1 cellular context compared by ENCODE assay signal in the genomic region with DNA sequence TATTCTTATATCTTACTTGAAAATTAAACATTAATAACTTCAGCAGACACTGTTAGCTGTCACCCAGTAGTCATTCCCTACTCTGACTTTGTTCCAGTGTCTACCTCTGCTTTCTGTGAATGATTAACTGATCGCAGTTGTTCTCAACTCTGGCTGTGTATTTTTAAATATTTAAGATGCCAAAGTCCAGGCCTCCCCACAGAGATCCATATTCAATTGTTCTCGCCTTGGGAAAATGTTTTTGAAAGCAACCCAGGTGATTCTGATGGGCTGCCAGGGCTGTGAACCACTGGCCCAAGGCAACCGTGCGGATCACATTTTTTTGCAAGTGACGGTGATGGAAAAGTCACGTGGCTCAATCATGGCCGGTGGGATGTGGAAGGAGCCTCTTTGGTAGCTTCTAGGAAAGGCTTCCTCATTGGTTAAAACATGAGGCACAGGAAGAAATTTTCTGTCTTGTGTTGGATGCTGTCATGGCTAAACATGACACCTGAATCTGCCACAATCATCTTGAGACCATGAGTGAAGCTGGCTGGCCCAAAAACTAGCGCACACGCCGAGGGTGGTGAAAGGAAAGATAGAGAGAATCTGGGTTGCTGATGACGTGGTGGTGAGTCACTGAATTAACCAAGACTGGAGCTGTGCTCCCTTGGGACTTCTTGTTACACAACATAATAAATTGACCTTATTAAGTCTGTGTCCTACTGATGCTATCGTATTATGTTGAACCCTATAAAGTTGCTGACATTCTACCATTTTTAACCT.
TF ChIP-seq lines count a peak whose summit lies in the region.

No MANE protein-coding gene starts in this region.

TF ChIP-seq in HepG2, 621 proteins besides CTCF, POLR2A, EP300 and RAD21 (continued from another document and continues in another):
- TF ChIP-seq, protein P1, sequence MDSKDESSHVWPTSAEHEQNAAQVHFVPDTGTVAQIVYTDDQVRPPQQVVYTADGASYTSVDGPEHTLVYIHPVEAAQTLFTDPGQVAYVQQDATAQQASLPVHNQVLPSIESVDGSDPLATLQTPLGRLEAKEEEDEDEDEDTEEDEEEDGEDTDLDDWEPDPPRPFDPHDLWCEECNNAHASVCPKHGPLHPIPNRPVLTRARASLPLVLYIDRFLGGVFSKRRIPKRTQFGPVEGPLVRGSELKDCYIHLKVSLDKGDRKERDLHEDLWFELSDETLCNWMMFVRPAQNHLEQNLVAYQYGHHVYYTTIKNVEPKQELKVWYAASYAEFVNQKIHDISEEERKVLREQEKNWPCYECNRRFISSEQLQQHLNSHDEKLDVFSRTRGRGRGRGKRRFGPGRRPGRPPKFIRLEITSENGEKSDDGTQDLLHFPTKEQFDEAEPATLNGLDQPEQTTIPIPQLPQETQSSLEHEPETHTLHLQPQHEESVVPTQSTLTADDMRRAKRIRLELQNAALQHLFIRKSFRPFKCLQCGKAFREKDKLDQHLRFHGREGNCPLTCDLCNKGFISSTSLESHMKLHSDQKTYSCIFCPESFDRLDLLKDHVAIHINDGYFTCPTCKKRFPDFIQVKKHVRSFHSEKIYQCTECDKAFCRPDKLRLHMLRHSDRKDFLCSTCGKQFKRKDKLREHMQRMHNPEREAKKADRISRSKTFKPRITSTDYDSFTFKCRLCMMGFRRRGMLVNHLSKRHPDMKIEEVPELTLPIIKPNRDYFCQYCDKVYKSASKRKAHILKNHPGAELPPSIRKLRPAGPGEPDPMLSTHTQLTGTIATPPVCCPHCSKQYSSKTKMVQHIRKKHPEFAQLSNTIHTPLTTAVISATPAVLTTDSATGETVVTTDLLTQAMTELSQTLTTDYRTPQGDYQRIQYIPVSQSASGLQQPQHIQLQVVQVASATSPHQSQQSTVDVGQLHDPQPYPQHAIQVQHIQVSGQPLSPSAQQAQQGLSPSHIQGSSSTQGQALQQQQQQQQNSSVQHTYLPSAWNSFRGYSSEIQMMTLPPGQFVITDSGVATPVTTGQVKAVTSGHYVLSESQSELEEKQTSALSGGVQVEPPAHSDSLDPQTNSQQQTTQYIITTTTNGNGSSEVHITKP (CRISPR knock-in tag; IDR thresholded peaks at IDR 0.05; ENCODE audit: low read depth): no peak
- TF ChIP-seq ZNF205 (CRISPR knock-in tag; IDR thresholded peaks at IDR 0.05): peak; percentile 78
- TF ChIP-seq ZNF543 (CRISPR knock-in tag; IDR thresholded peaks at IDR 0.05): no peak
- TF ChIP-seq ZNF547 (CRISPR knock-in tag; IDR thresholded peaks at IDR 0.05): no peak
- TF ChIP-seq ZNF496 (CRISPR knock-in tag; IDR thresholded peaks at IDR 0.05; ENCODE audit: insufficient replicate concordance): no peak
- TF ChIP-seq POLR2G (IDR thresholded peaks at IDR 0.05; ENCODE audit: low read depth, low read length): peak; percentile 27; the same call in 1 of the 2 replicates
- TF ChIP-seq, protein P2, sequence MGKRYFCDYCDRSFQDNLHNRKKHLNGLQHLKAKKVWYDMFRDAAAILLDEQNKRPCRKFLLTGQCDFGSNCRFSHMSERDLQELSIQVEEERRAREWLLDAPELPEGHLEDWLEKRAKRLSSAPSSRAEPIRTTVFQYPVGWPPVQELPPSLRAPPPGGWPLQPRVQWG (CRISPR knock-in tag; IDR thresholded peaks at IDR 0.05; ENCODE audit: borderline replicate concordance, low read depth): no peak
- TF ChIP-seq, protein P3, sequence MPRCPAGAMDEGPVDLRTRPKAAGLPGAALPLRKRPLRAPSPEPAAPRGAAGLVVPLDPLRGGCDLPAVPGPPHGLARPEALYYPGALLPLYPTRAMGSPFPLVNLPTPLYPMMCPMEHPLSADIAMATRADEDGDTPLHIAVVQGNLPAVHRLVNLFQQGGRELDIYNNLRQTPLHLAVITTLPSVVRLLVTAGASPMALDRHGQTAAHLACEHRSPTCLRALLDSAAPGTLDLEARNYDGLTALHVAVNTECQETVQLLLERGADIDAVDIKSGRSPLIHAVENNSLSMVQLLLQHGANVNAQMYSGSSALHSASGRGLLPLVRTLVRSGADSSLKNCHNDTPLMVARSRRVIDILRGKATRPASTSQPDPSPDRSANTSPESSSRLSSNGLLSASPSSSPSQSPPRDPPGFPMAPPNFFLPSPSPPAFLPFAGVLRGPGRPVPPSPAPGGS (CRISPR knock-in tag; IDR thresholded peaks at IDR 0.05): no peak
- TF ChIP-seq SIN3B (IDR thresholded peaks at IDR 0.05; ENCODE audit: low read length): no peak
- no peak for TF ChIP-seq ZMAT3 (CRISPR knock-in tag; conservative IDR thresholded peaks at IDR 0.05)
- TF ChIP-seq, protein P4, sequence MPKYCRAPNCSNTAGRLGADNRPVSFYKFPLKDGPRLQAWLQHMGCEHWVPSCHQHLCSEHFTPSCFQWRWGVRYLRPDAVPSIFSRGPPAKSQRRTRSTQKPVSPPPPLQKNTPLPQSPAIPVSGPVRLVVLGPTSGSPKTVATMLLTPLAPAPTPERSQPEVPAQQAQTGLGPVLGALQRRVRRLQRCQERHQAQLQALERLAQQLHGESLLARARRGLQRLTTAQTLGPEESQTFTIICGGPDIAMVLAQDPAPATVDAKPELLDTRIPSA (CRISPR knock-in tag; IDR thresholded peaks at IDR 0.05; ENCODE audit: borderline replicate concordance): no peak
- no peak for TF ChIP-seq ZBTB42 (CRISPR knock-in tag; IDR thresholded peaks at IDR 0.05)
- no peak for TF ChIP-seq HES4 (CRISPR knock-in tag; IDR thresholded peaks at IDR 0.05; ENCODE audit: borderline replicate concordance)
- no peak for TF ChIP-seq PAF1 (CRISPR knock-in tag; IDR thresholded peaks at IDR 0.05)
- no peak for TF ChIP-seq TP53 (CRISPR knock-in tag; conservative IDR thresholded peaks at IDR 0.05)
- peak; percentile 95 for TF ChIP-seq ARNTL (CRISPR knock-in tag; IDR thresholded peaks at IDR 0.05)
- TF ChIP-seq, protein P5, sequence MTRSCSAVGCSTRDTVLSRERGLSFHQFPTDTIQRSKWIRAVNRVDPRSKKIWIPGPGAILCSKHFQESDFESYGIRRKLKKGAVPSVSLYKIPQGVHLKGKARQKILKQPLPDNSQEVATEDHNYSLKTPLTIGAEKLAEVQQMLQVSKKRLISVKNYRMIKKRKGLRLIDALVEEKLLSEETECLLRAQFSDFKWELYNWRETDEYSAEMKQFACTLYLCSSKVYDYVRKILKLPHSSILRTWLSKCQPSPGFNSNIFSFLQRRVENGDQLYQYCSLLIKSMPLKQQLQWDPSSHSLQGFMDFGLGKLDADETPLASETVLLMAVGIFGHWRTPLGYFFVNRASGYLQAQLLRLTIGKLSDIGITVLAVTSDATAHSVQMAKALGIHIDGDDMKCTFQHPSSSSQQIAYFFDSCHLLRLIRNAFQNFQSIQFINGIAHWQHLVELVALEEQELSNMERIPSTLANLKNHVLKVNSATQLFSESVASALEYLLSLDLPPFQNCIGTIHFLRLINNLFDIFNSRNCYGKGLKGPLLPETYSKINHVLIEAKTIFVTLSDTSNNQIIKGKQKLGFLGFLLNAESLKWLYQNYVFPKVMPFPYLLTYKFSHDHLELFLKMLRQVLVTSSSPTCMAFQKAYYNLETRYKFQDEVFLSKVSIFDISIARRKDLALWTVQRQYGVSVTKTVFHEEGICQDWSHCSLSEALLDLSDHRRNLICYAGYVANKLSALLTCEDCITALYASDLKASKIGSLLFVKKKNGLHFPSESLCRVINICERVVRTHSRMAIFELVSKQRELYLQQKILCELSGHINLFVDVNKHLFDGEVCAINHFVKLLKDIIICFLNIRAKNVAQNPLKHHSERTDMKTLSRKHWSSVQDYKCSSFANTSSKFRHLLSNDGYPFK (CRISPR knock-in tag; IDR thresholded peaks at IDR 0.05; ENCODE audit: borderline replicate concordance): no peak
- TF ChIP-seq ZNF781 (CRISPR knock-in tag; IDR thresholded peaks at IDR 0.05; ENCODE audit: borderline replicate concordance, not compliant biosample characterization): no peak
- no peak for TF ChIP-seq ZNF333 (CRISPR knock-in tag; IDR thresholded peaks at IDR 0.05; ENCODE audit: borderline replicate concordance)
- peak; percentile 67; the same call in 1 of the 2 replicates for TF ChIP-seq MEF2D (CRISPR knock-in tag; IDR thresholded peaks at IDR 0.05)
- no peak for TF ChIP-seq ZBTB38 (CRISPR knock-in tag; IDR thresholded peaks at IDR 0.05)
- TF ChIP-seq ZNF253 (CRISPR knock-in tag; IDR thresholded peaks at IDR 0.05; ENCODE audit: borderline replicate concordance): no peak
- TF ChIP-seq FIP1L1 (IDR thresholded peaks at IDR 0.05; ENCODE audit: borderline replicate concordance, insufficient read depth, low read depth, low read length): no peak
- TF ChIP-seq, protein P6, sequence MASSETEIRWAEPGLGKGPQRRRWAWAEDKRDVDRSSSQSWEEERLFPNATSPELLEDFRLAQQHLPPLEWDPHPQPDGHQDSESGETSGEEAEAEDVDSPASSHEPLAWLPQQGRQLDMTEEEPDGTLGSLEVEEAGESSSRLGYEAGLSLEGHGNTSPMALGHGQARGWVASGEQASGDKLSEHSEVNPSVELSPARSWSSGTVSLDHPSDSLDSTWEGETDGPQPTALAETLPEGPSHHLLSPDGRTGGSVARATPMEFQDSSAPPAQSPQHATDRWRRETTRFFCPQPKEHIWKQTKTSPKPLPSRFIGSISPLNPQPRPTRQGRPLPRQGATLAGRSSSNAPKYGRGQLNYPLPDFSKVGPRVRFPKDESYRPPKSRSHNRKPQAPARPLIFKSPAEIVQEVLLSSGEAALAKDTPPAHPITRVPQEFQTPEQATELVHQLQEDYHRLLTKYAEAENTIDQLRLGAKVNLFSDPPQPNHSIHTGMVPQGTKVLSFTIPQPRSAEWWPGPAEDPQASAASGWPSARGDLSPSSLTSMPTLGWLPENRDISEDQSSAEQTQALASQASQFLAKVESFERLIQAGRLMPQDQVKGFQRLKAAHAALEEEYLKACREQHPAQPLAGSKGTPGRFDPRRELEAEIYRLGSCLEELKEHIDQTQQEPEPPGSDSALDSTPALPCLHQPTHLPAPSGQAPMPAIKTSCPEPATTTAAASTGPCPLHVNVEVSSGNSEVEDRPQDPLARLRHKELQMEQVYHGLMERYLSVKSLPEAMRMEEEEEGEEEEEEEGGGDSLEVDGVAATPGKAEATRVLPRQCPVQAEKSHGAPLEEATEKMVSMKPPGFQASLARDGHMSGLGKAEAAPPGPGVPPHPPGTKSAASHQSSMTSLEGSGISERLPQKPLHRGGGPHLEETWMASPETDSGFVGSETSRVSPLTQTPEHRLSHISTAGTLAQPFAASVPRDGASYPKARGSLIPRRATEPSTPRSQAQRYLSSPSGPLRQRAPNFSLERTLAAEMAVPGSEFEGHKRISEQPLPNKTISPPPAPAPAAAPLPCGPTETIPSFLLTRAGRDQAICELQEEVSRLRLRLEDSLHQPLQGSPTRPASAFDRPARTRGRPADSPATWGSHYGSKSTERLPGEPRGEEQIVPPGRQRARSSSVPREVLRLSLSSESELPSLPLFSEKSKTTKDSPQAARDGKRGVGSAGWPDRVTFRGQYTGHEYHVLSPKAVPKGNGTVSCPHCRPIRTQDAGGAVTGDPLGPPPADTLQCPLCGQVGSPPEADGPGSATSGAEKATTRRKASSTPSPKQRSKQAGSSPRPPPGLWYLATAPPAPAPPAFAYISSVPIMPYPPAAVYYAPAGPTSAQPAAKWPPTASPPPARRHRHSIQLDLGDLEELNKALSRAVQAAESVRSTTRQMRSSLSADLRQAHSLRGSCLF (CRISPR knock-in tag; IDR thresholded peaks at IDR 0.05; ENCODE audit: borderline replicate concordance): no peak
- no peak for TF ChIP-seq ZNF678 (CRISPR knock-in tag; IDR thresholded peaks at IDR 0.05)
- TF ChIP-seq SAP130 (CRISPR knock-in tag; IDR thresholded peaks at IDR 0.05; ENCODE audit: low read depth): peak; percentile 65
- peak; percentile 23 for TF ChIP-seq XRCC5 (optimal IDR thresholded peaks at IDR 0.05; ENCODE audit: low read length)
- TF ChIP-seq, protein P7, sequence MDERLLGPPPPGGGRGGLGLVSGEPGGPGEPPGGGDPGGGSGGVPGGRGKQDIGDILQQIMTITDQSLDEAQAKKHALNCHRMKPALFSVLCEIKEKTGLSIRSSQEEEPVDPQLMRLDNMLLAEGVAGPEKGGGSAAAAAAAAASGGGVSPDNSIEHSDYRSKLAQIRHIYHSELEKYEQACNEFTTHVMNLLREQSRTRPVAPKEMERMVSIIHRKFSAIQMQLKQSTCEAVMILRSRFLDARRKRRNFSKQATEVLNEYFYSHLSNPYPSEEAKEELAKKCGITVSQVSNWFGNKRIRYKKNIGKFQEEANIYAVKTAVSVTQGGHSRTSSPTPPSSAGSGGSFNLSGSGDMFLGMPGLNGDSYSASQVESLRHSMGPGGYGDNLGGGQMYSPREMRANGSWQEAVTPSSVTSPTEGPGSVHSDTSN (CRISPR knock-in tag; IDR thresholded peaks at IDR 0.05): peak; percentile 37; the same call in 1 of the 2 replicates
- TF ChIP-seq RXRB (CRISPR knock-in tag; IDR thresholded peaks at IDR 0.05; ENCODE audit: borderline replicate concordance): no peak
- peak; percentile 66; the same call in 1 of the 2 replicates for TF ChIP-seq CBX5 (CRISPR knock-in tag; IDR thresholded peaks at IDR 0.05; ENCODE audit: borderline replicate concordance)
- TF ChIP-seq, protein P8, sequence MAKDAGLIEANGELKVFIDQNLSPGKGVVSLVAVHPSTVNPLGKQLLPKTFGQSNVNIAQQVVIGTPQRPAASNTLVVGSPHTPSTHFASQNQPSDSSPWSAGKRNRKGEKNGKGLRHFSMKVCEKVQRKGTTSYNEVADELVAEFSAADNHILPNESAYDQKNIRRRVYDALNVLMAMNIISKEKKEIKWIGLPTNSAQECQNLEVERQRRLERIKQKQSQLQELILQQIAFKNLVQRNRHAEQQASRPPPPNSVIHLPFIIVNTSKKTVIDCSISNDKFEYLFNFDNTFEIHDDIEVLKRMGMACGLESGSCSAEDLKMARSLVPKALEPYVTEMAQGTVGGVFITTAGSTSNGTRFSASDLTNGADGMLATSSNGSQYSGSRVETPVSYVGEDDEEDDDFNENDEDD (CRISPR knock-in tag; IDR thresholded peaks at IDR 0.05; ENCODE audit: borderline replicate concordance): no peak
- TF ChIP-seq, protein P9, sequence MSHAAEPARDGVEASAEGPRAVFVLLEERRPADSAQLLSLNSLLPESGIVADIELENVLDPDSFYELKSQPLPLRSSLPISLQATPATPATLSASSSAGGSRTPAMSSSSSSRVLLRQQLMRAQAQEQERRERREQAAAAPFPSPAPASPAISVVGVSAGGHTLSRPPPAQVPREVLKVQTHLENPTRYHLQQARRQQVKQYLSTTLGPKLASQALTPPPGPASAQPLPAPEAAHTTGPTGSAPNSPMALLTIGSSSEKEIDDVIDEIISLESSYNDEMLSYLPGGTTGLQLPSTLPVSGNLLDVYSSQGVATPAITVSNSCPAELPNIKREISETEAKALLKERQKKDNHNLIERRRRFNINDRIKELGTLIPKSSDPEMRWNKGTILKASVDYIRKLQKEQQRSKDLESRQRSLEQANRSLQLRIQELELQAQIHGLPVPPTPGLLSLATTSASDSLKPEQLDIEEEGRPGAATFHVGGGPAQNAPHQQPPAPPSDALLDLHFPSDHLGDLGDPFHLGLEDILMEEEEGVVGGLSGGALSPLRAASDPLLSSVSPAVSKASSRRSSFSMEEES (CRISPR knock-in tag; IDR thresholded peaks at IDR 0.05): peak; percentile 76; the same call in 1 of the 2 replicates
- TF ChIP-seq ZNF598 (CRISPR knock-in tag; IDR thresholded peaks at IDR 0.05; ENCODE audit: borderline replicate concordance): no peak
- no peak for TF ChIP-seq AGO1 (IDR thresholded peaks at IDR 0.05; ENCODE audit: low read depth, low read length, poor library complexity, severe bottlenecking)
- TF ChIP-seq DPF2 (CRISPR knock-in tag; IDR thresholded peaks at IDR 0.05; ENCODE audit: borderline replicate concordance, low read depth): 0 out of 2 replicates have a peak, but pooled peaks have one; percentile 53
- TF ChIP-seq NFYC (CRISPR knock-in tag; IDR thresholded peaks at IDR 0.05): peak; percentile 26; the same call in 1 of the 2 replicates
